In the genomic region with DNA sequence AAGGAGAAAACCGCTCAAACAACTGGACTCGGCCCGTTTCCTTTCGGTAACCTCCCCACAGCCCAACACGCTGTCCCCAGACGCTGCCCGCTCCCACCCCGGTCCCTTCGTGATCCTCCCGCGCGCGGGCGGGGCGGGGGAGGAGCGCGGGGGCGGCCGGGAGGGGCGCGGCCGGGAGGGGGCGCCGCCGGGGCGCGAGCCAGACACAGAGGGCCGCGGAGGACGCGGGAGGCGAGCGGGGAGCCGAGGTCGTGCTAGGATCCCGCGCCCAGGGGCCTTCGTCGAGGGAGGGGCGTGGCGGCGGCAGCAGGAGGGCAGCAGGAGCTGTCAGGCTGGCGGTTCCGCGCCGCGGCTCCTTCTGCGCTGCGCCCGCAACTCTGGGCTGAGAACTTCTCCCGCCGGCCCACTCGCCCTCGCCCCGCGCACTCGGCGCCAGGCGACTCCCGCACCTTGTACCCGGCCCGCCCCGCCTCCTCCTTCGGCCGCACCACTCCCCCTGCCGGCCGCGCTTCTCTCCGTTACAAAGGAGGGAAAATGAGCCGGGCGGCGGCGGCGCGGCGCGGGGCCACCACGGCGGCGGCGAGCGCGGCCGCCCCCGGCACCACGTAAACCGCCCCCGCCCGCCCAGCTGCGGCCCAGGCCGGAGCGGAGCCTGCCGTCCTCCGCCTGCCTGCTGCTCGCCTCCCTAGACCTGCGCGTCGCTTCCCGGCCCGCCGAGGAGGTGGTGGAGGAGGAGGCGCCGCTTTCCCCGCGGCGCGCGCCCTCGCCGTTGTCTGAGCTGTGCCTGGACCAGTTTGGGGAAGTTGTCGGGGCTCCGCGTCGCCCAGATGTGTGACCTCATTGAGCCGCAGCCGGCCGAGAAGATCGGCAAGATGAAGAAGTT, we compare ENCODE assay signal across 7 cellular contexts. TPM values are rescaled to one million over a fixed set of nuclear protein-coding genes. Genes with fewer than 3 reads are reported as not detected.
A peak's percentile ranks its signal among the peaks of the same experiment; 100 is the strongest.
DNase-seq lines count a peak whose midpoint lies in the region; ATAC-seq, FAIRE-seq and TF ChIP-seq lines count a peak whose summit lies in the region.

A gene (plus strand): TSS at position 521 of the 883 bp plus-strand sequence. CDS start 307 bp downstream, at position 828.

- RAD21 ChIA-PET in GM12878 (lab: Charles Lee; ENCODE audit: unreplicated experiment): interaction anchor here (0.6 to 4.0 kb wide), 14 partner anchors 21 to 181 kb away, joined by 3 to 14 read pairs (median 5); no protein-coding TSS in a partner anchor

- intact Hi-C loops in GM12878 (cut with micrococcal nuclease; ENCODE audit: unreplicated experiment): loop anchor here (5.0 to 10.0 kb wide), 2 partner anchors 111 to 439 kb away; no protein-coding TSS in a partner anchor

- FAIRE-seq in GM12878 (lab: Jason Lieb, UNC): no peak

- no peak for TF ChIP-seq EP300 in GM12878 (IDR thresholded peaks at IDR 0.05; ENCODE audit: borderline replicate concordance in 1 of 2, control insufficient read depth in 1 of 2, low read depth in 2 of 2, low read length in 2 of 2)

- peaks cover 31% of the 10 kb centered on the region for H3K79me2 ChIP-seq in GM12878 (ENCODE audit: control insufficient read depth, insufficient read depth, low read length)

- peak within 1 kb of the TSS; percentile 85 for H2AFZ ChIP-seq in GM12878 (ENCODE audit: control insufficient read depth, low read depth, low read length)

- H3K9ac ChIP-seq in GM12878 (ENCODE audit: control insufficient read depth, insufficient read depth, low read length): peak within 1 kb of the TSS; percentile 86

- under 1% methylated on average over 68 of the region's 118 CpGs for WGBS in GM12878 (ENCODE audit: insufficient coverage, insufficient replicate concordance, low lambda C conversion rate, missing lambda C conversion rate)

- H3K9me3 ChIP-seq in GM12878 (replicated peaks; ENCODE audit: control insufficient read depth, insufficient read depth, low read length): no peaks in the 10 kb centered on the region

- TF ChIP-seq POLR2A in GM12878 (IDR thresholded peaks at IDR 0.05; ENCODE audit: low read depth, low read length): peak; percentile 78

- H3K27ac ChIP-seq in GM12878 (ENCODE audit: control insufficient read depth, insufficient read depth): peak within 1 kb of the TSS; percentile 55

- peak; percentile 44; the same call in 1 of the 2 replicates for TF ChIP-seq RAD21 in GM12878 (IDR thresholded peaks at IDR 0.05; ENCODE audit: insufficient read depth, low read depth, low read length)

- ATAC-seq in GM21786 (IDR thresholded peaks at IDR 0.05; ENCODE audit: unreplicated experiment) (peak; percentile 44), GM12878 (peak; percentile 58)

- in situ Hi-C loops in GM12878 (cut with MboI): no loop called here

- BruUV-seq in GM12878 (replicated peaks; lab: Mats Ljungman, UMichigan): no TSS peak

- H3K4me2 ChIP-seq in GM12878 (ENCODE audit: control insufficient read depth, insufficient read depth): peak within 1 kb of the TSS; percentile 82

- DNase-seq in GM12865 (ENCODE audit: low read depth) (peak; percentile 72), SIG-M5 (lab: John Stamatoyannopoulos, UW) (peak; percentile 18), GM12878 (ENCODE audit: low read depth, low spot score) (no peak), retinal pigment epithelial cell (ENCODE audit: low read depth) (no peak)
- no peak for DNase-seq in Jurkat, Clone E6-1 (ENCODE audit: low read depth, low spot score)

- peak; percentile 31 for TF ChIP-seq CTCF in GM12865 (IDR thresholded peaks at IDR 0.05; ENCODE audit: insufficient read depth, low read depth, low read length, missing control alignments)
- TF ChIP-seq CTCF in GM12878 (IDR thresholded peaks at IDR 0.05 in 2 of 3, conservative IDR thresholded peaks at IDR 0.05 in 1 of 3; ENCODE audit: control insufficient read depth in 2 of 3, extremely low read depth in 1 of 3, insufficient read depth in 1 of 3, low read depth in 3 of 3, low read length in 3 of 3): peak in 2 of 3 experiments; percentile 29 to 33; a peak in 3 of 6 replicates
- peak; percentile 39 for TF ChIP-seq CTCF in retinal pigment epithelial cell (conservative IDR thresholded peaks at IDR 0.05; ENCODE audit: low read depth, low read length)

- POLR2A ChIA-PET in GM12878 (lab: Charles Lee): interaction anchor here (1.2 kb wide), 1 partner anchor 10 kb away, joined by 5 read pairs; no protein-coding TSS in a partner anchor

- no peaks in the 10 kb centered on the region for H3K36me3 ChIP-seq in GM12878 (ENCODE audit: control insufficient read depth in 2 of 2, insufficient read depth in 2 of 2, low read length in 1 of 2)

- SMC1A ChIA-PET in GM12878 (lab: Charles Lee; ENCODE audit: uncharacterized antibody, unreplicated experiment): interaction anchor here (0.7 to 7.3 kb wide), 11 partner anchors 12 to 438 kb away, joined by 3 to 45 read pairs (median 4); no protein-coding TSS in a partner anchor

- no peaks in the 10 kb centered on the region for H3K27me3 ChIP-seq in GM12878 (replicated peaks in 1 of 2; ENCODE audit: control insufficient read depth in 2 of 2, insufficient read depth in 2 of 2, low read length in 1 of 2)

- H3K4me1 ChIP-seq in GM12878 (ENCODE audit: control insufficient read depth, insufficient read depth, low read length): peaks cover 10% of the 10 kb centered on the region

- CTCF ChIA-PET in GM12878 (lab: Yijun Ruan, JAX): interaction anchor here (0.8 to 3.6 kb wide), 16 partner anchors 8 to 439 kb away, joined by 3 to 19 read pairs (median 6); no protein-coding TSS in a partner anchor

- no peaks in the 10 kb centered on the region for H4K20me1 ChIP-seq in GM12878 (ENCODE audit: control insufficient read depth, insufficient read depth)

- H3K4me3 ChIP-seq in GM12865 (ENCODE audit: low read depth, low read length): peak within 1 kb of the TSS; percentile 60
- H3K4me3 ChIP-seq in Jurkat, Clone E6-1 (ENCODE audit: low read length): peak within 1 kb of the TSS; percentile 28
- H3K4me3 ChIP-seq in GM12878: peak within 1 kb of the TSS; percentile 92
- H3K4me3 ChIP-seq in iPS-11a (ENCODE audit: low read depth, low read length): peak within 1 kb of the TSS; percentile 69
- H3K4me3 ChIP-seq in retinal pigment epithelial cell (ENCODE audit: low read length): peak within 1 kb of the TSS; percentile 65

TF ChIP-seq in GM12878, 131 proteins besides CTCF, POLR2A, EP300 and RAD21 (continues in another document):
- TF ChIP-seq RUNX3 (IDR thresholded peaks at IDR 0.05; ENCODE audit: low read length) (peak; percentile 31; the same call in 1 of the 2 replicates), GATAD2B (conservative IDR thresholded peaks at IDR 0.05; ENCODE audit: low read depth) (peak; percentile 73), NR2F1 (conservative IDR thresholded peaks at IDR 0.05) (0 out of 2 replicates have a peak, but pooled peaks have one; percentile 30), CREB1 (IDR thresholded peaks at IDR 0.05; ENCODE audit: low read depth) (peak; percentile 71), EZH2 (IDR thresholded peaks at IDR 0.05; ENCODE audit: borderline replicate concordance, control insufficient read depth, low read depth, low read length) (no peak), STAT3 (IDR thresholded peaks at IDR 0.05; ENCODE audit: low read depth, low read length) (no peak), RB1 (IDR thresholded peaks at IDR 0.05; ENCODE audit: borderline replicate concordance) (peak; percentile 39; the same call in 1 of the 2 replicates), ZNF274 (IDR thresholded peaks at IDR 0.05; ENCODE audit: insufficient read depth, insufficient read length) (no peak)
- TF ChIP-seq, protein P1, sequence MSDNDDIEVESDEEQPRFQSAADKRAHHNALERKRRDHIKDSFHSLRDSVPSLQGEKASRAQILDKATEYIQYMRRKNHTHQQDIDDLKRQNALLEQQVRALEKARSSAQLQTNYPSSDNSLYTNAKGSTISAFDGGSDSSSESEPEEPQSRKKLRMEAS (IDR thresholded peaks at IDR 0.05; ENCODE audit: low read depth, low read length): no peak
- TF ChIP-seq, protein P2, sequence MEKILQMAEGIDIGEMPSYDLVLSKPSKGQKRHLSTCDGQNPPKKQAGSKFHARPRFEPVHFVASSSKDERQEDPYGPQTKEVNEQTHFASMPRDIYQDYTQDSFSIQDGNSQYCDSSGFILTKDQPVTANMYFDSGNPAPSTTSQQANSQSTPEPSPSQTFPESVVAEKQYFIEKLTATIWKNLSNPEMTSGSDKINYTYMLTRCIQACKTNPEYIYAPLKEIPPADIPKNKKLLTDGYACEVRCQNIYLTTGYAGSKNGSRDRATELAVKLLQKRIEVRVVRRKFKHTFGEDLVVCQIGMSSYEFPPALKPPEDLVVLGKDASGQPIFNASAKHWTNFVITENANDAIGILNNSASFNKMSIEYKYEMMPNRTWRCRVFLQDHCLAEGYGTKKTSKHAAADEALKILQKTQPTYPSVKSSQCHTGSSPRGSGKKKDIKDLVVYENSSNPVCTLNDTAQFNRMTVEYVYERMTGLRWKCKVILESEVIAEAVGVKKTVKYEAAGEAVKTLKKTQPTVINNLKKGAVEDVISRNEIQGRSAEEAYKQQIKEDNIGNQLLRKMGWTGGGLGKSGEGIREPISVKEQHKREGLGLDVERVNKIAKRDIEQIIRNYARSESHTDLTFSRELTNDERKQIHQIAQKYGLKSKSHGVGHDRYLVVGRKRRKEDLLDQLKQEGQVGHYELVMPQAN (conservative IDR thresholded peaks at IDR 0.05): peak; percentile 45; the same call in 1 of the 2 replicates

RNA-seq across cellular contexts. Expression of the gene that starts here (rescaled TPM):
- polyA plus RNA-seq in Jurkat, Clone E6-1 (2012; ENCODE audit: insufficient read depth, insufficient read length): 6.9 TPM
- 204 and 221 TPM in 2 replicates for total RNA-seq in GM12878 (2013; cell fraction: nucleolus; rRNA removed)
- total RNA-seq in GM12878 (2014; rRNA removed): 29.6 and 33.3 TPM in 2 replicates
- 39.3 and 47.1 TPM in 2 replicates for total RNA-seq in GM12878 (2014; rRNA removed; fragmentation: Illumina TruSeq; extraction: Trizol)
- 56.7 and 61.3 TPM in 2 replicates for total RNA-seq in GM12878 (2021)
- 4.0 TPM for polyA plus RNA-seq in GM12878 (2011; ENCODE audit: low read depth)
- 24.3 and 33.2 TPM in 2 replicates for polyA plus RNA-seq in GM12878 (2011; rRNA removed)
- polyA plus RNA-seq in GM12878 (2011; cell fraction: cytosol; rRNA removed): 10.8 and 12.3 TPM in 2 replicates
- polyA plus RNA-seq in GM12878 (2011; cell fraction: nucleus; rRNA removed): 26.0 and 33.3 TPM in 2 replicates
- polyA plus RNA-seq in GM12878 (2012): 6.8 and 7.4 TPM in 2 replicates
- polyA plus RNA-seq in GM12878 (2014; fragmentation: Illumina TruSeq; extraction: Trizol): 30.9 and 31.6 TPM in 2 replicates
- polyA plus RNA-seq in GM12878 (2014; fragmentation: Nextera tagmentation; extraction: Ambion mirVana): 1 to 10 TPM; 6.5 to 7.3 TPM
- 14.3 and 16.1 TPM in 2 replicates for polyA plus RNA-seq in GM12878 (2014; rRNA removed)
- polyA plus RNA-seq in GM12878 (2016; fragmentation: Nextera tagmentation; extraction: Ambion mirVana): 10 to 100 TPM; 12.7 to 24.1 TPM
- 78.9 and 108 TPM in 2 replicates for polyA minus RNA-seq in GM12878 (2011; rRNA and poly(A)+ RNA removed)
- polyA minus RNA-seq in GM12878 (2011; cell fraction: cytosol; rRNA and poly(A)+ RNA removed): 13.1 and 18.1 TPM in 2 replicates
- 106 and 146 TPM in 2 replicates for polyA minus RNA-seq in GM12878 (2011; cell fraction: nucleus; rRNA and poly(A)+ RNA removed)

Comparison
In these comparisons a context has a peak if more than half of its experiments do, and no peak if none do; other contexts are left out.
1. DNase-seq: peak in GM12865 (single experiment) and SIG-M5 (single experiment); none in Jurkat, Clone E6-1 (single experiment), GM12878 (single experiment) and retinal pigment epithelial cell (single experiment).
2. H3K4me3 ChIP-seq: peak in every context shown above with its lines; median percentile 92 in GM12878; 69 in iPS-11a; 65 in retinal pigment epithelial cell; 60 in GM12865; 28 in Jurkat, Clone E6-1.
3. Peak in every context shown above with its lines, with median percentiles within 50 percentile points of each other: CTCF ChIP-seq.